In the genomic region with DNA sequence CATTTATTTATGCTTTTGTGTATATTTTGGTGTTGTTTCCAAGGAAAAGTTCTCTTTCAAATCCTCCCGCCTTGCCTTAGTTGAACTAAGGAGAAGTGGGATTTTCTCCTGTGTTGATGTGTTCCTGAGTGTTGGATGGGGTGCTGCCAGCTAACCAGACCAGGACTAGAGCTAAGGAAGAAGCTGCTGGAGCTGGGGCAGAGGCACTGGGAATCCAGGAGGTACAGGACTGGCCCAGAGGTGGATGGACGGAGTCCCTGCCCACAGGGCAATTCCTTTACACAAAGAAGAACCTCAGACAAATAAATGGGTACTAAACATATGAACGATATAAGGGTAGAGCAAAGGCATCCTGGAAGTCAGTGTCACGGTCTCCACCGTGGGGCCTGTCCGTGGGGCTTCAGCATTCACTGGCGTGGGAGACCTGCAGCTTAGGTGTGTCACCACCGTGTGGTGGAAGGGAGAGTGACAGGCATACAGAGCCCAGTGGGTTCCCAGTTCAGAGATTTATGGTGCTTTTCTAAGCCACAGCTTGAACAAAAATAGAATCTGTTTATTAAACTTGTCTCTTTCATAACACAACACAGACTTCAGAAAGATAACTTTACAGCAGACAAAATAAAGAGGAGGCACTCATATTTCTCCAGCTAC, we compare ENCODE assay signal across 9 cellular contexts.
DNase-seq lines count a peak whose midpoint lies in the region; ATAC-seq, FAIRE-seq and TF ChIP-seq lines count a peak whose summit lies in the region.
"Had no signal": no experiment of that assay in that cellular context is flagged by ENCODE, and none has a peak within 500 bp of the region (broad histone marks: within the 10 kb centered on the region; RNA-seq: fewer than 3 reads in every experiment).

No MANE protein-coding gene starts in this region.

- no peak overlapping the region for H3K27ac ChIP-seq in pancreas

- H3K9me3 Mint-ChIP-seq in activated T-helper 17 cell treated with anti-CD3 and anti-CD28 coated beads, Interleukin-2, amount 50 U/mL, for 72 hours: no peaks in the 10 kb centered on the region
- H3K9me3 Mint-ChIP-seq: IgD-negative memory B cell had no signal

- H3K4me1 ChIP-seq in pancreas: no peaks in the 10 kb centered on the region

- H3K27me3 ChIP-seq in pancreas: no peaks in the 10 kb centered on the region

- TF ChIP-seq CTCF in foreskin fibroblast (IDR thresholded peaks at IDR 0.05; ENCODE audit: low read depth, low read length) (peak; percentile 78), pancreas (IDR thresholded peaks at IDR 0.05) (peak; percentile 27 to 67 (median 58))

- no peaks in the 10 kb centered on the region for H3K9me3 ChIP-seq in pancreas

- FAIRE-seq in pancreas (lab: Jason Lieb, UNC): no peak

- ATAC-seq in pancreas (peak in 3 of 4 donors; percentile 90 to 96 (median 93)), GM21447 (IDR thresholded peaks at IDR 0.05; ENCODE audit: unreplicated experiment) (no peak)
- no peak for ATAC-seq in activated T-helper 17 cell treated with anti-CD3 and anti-CD28 coated beads, Interleukin-2, amount 50 U/mL, for 72 hours (replicated peaks)

- H3K36me3 ChIP-seq in pancreas: no peaks in the 10 kb centered on the region

- H3K4me3 ChIP-seq in foreskin fibroblast (ENCODE audit: low read depth in 1 of 2, low read length in 2 of 2) (no peak overlapping the region), pancreas (no peak overlapping the region)

- no peak overlapping the region for H3K27ac Mint-ChIP-seq in activated T-helper 17 cell treated with anti-CD3 and anti-CD28 coated beads, Interleukin-2, amount 50 U/mL, for 72 hours

- intact Hi-C loops in pancreas (cut with DNase I): loop anchor here in 1 of 3 donors (5.0 kb wide), 1 partner anchor 295 kb away; no protein-coding TSS in a partner anchor

- H3K27me3 Mint-ChIP-seq in activated T-helper 17 cell treated with anti-CD3 and anti-CD28 coated beads, Interleukin-2, amount 50 U/mL, for 72 hours: no peaks in the 10 kb centered on the region
- H3K27me3 Mint-ChIP-seq: IgD-negative memory B cell had no signal

- WGBS in pancreas, 2 donors: 39 to 41% methylated on average over 8 of the region's 8 CpGs

- DNase-seq in ELF-1 (ENCODE audit: low read depth, low spot score) (peak; percentile 17), LHCN-M2 (ENCODE audit: low read depth) (peak; percentile 2), foreskin fibroblast (peak in 1 of 2 donors; percentile 41), pancreas (peak in 4 of 6 donors; percentile 16 to 68 (median 38)), CD1c-positive myeloid dendritic cell (ENCODE audit: extremely low spot score) (no peak)
- DNase-seq in activated CD8-positive, alpha-beta memory T cell treated with anti-CD3 and anti-CD28 coated beads, Interleukin-2, amount 50 U/mL, for 48 hours: peak; percentile 69

- no peaks in the 10 kb centered on the region for H3K36me3 Mint-ChIP-seq in activated T-helper 17 cell treated with anti-CD3 and anti-CD28 coated beads, Interleukin-2, amount 50 U/mL, for 72 hours (ENCODE audit: low read depth)

- peaks cover 21% of the 10 kb centered on the region for H3K4me1 Mint-ChIP-seq in activated T-helper 17 cell treated with anti-CD3 and anti-CD28 coated beads, Interleukin-2, amount 50 U/mL, for 72 hours

- H3K4me3 Mint-ChIP-seq in activated T-helper 17 cell treated with anti-CD3 and anti-CD28 coated beads, Interleukin-2, amount 50 U/mL, for 72 hours: no peak overlapping the region

Comparison
In these comparisons a context has a peak if more than half of its experiments do, and no peak if none do; other contexts are left out.
1. ATAC-seq: peak in pancreas (3 of 4); none in GM21447 (single experiment) and activated T-helper 17 cell treated with anti-CD3 and anti-CD28 coated beads, Interleukin-2, amount 50 U/mL, for 72 hours (single experiment).